In the genomic region with DNA sequence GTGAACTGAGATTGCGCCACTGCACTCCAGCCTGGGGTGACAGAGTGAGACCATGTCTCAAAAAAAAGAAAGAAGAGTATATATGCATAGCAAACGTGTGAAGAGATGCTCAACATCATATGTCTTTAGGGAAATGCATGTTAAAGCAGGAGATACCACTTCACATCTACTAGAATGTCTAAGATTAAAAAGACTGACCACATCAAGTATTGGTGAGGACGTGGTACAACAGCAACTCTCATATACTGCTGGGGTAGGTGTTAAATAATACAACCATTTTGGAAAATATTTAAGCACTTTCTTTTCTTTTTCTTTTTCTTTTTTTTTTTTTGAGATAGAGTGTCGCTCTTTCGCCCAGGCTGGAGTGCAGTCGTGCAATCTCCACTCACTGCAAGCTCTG, we compare ENCODE assay signal across 1 cellular context.
TF ChIP-seq lines count a peak whose summit lies in the region.

No MANE protein-coding gene starts in this region.

TF ChIP-seq in HepG2, 621 proteins besides CTCF, POLR2A, EP300 and RAD21:
- no peak for TF ChIP-seq ELF3 (CRISPR knock-in tag; IDR thresholded peaks at IDR 0.05)
- TF ChIP-seq, protein P1, sequence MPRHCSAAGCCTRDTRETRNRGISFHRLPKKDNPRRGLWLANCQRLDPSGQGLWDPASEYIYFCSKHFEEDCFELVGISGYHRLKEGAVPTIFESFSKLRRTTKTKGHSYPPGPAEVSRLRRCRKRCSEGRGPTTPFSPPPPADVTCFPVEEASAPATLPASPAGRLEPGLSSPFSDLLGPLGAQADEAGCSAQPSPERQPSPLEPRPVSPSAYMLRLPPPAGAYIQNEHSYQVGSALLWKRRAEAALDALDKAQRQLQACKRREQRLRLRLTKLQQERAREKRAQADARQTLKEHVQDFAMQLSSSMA (CRISPR knock-in tag; IDR thresholded peaks at IDR 0.05), result no peak
- no peak for TF ChIP-seq STAT5B (CRISPR knock-in tag; IDR thresholded peaks at IDR 0.05)
- no peak for TF ChIP-seq HMGXB3 (CRISPR knock-in tag; IDR thresholded peaks at IDR 0.05; ENCODE audit: borderline replicate concordance)
- TF ChIP-seq RFX1 (IDR thresholded peaks at IDR 0.05), result no peak
- TF ChIP-seq, protein P2, sequence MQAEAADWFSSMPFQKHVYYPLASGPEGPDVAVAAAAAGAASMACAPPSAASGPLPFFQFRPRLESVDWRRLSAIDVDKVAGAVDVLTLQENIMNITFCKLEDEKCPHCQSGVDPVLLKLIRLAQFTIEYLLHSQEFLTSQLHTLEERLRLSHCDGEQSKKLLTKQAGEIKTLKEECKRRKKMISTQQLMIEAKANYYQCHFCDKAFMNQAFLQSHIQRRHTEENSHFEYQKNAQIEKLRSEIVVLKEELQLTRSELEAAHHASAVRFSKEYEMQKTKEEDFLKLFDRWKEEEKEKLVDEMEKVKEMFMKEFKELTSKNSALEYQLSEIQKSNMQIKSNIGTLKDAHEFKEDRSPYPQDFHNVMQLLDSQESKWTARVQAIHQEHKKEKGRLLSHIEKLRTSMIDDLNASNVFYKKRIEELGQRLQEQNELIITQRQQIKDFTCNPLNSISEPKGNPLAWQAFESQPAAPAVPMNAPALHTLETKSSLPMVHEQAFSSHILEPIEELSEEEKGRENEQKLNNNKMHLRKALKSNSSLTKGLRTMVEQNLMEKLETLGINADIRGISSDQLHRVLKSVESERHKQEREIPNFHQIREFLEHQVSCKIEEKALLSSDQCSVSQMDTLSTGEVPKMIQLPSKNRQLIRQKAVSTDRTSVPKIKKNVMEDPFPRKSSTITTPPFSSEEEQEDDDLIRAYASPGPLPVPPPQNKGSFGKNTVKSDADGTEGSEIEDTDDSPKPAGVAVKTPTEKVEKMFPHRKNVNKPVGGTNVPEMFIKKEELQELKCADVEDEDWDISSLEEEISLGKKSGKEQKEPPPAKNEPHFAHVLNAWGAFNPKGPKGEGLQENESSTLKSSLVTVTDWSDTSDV (CRISPR knock-in tag; IDR thresholded peaks at IDR 0.05), result no peak
- no peak for TF ChIP-seq IKZF4 (CRISPR knock-in tag; IDR thresholded peaks at IDR 0.05; ENCODE audit: borderline replicate concordance, low read depth, not compliant biosample characterization)
- TF ChIP-seq ZNF331 (CRISPR knock-in tag; IDR thresholded peaks at IDR 0.05), result no peak
- no peak for TF ChIP-seq ZNF660 (CRISPR knock-in tag; IDR thresholded peaks at IDR 0.05; ENCODE audit: borderline replicate concordance, low read depth)
- no peak for TF ChIP-seq ZNF326 (CRISPR knock-in tag; IDR thresholded peaks at IDR 0.05; ENCODE audit: borderline replicate concordance)
- TF ChIP-seq, protein P3, sequence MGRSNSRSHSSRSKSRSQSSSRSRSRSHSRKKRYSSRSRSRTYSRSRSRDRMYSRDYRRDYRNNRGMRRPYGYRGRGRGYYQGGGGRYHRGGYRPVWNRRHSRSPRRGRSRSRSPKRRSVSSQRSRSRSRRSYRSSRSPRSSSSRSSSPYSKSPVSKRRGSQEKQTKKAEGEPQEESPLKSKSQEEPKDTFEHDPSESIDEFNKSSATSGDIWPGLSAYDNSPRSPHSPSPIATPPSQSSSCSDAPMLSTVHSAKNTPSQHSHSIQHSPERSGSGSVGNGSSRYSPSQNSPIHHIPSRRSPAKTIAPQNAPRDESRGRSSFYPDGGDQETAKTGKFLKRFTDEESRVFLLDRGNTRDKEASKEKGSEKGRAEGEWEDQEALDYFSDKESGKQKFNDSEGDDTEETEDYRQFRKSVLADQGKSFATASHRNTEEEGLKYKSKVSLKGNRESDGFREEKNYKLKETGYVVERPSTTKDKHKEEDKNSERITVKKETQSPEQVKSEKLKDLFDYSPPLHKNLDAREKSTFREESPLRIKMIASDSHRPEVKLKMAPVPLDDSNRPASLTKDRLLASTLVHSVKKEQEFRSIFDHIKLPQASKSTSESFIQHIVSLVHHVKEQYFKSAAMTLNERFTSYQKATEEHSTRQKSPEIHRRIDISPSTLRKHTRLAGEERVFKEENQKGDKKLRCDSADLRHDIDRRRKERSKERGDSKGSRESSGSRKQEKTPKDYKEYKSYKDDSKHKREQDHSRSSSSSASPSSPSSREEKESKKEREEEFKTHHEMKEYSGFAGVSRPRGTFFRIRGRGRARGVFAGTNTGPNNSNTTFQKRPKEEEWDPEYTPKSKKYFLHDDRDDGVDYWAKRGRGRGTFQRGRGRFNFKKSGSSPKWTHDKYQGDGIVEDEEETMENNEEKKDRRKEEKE (IDR thresholded peaks at IDR 0.05), result no peak
- TF ChIP-seq IRF9 (CRISPR knock-in tag; IDR thresholded peaks at IDR 0.05; ENCODE audit: borderline replicate concordance), result no peak
- TF ChIP-seq, protein P4, sequence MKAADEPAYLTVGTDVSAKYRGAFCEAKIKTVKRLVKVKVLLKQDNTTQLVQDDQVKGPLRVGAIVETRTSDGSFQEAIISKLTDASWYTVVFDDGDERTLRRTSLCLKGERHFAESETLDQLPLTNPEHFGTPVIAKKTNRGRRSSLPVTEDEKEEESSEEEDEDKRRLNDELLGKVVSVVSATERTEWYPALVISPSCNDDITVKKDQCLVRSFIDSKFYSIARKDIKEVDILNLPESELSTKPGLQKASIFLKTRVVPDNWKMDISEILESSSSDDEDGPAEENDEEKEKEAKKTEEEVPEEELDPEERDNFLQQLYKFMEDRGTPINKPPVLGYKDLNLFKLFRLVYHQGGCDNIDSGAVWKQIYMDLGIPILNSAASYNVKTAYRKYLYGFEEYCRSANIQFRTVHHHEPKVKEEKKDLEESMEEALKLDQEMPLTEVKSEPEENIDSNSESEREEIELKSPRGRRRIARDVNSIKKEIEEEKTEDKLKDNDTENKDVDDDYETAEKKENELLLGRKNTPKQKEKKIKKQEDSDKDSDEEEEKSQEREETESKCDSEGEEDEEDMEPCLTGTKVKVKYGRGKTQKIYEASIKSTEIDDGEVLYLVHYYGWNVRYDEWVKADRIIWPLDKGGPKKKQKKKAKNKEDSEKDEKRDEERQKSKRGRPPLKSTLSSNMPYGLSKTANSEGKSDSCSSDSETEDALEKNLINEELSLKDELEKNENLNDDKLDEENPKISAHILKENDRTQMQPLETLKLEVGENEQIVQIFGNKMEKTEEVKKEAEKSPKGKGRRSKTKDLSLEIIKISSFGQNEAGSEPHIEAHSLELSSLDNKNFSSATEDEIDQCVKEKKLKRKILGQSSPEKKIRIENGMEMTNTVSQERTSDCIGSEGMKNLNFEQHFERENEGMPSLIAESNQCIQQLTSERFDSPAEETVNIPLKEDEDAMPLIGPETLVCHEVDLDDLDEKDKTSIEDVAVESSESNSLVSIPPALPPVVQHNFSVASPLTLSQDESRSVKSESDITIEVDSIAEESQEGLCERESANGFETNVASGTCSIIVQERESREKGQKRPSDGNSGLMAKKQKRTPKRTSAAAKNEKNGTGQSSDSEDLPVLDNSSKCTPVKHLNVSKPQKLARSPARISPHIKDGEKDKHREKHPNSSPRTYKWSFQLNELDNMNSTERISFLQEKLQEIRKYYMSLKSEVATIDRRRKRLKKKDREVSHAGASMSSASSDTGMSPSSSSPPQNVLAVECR (CRISPR knock-in tag; IDR thresholded peaks at IDR 0.05; ENCODE audit: borderline replicate concordance), result no peak
- TF ChIP-seq MAF1 (CRISPR knock-in tag; IDR thresholded peaks at IDR 0.05; ENCODE audit: borderline replicate concordance), result no peak
- no peak for TF ChIP-seq HNRNPUL1 (IDR thresholded peaks at IDR 0.05; ENCODE audit: low read depth, low read length)
- TF ChIP-seq, protein P5, sequence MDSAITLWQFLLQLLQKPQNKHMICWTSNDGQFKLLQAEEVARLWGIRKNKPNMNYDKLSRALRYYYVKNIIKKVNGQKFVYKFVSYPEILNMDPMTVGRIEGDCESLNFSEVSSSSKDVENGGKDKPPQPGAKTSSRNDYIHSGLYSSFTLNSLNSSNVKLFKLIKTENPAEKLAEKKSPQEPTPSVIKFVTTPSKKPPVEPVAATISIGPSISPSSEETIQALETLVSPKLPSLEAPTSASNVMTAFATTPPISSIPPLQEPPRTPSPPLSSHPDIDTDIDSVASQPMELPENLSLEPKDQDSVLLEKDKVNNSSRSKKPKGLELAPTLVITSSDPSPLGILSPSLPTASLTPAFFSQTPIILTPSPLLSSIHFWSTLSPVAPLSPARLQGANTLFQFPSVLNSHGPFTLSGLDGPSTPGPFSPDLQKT (CRISPR knock-in tag; IDR thresholded peaks at IDR 0.05; ENCODE audit: borderline replicate concordance), result no peak
- no peak for TF ChIP-seq SMAD1 (CRISPR knock-in tag; IDR thresholded peaks at IDR 0.05; ENCODE audit: borderline replicate concordance, low read depth)
- no peak for TF ChIP-seq ZFP62 (CRISPR knock-in tag; IDR thresholded peaks at IDR 0.05)
